8 cellular contexts compared by ENCODE assay signal in genomic region chrX:154020500-154021115, GRCh38. TPM values are rescaled to one million over a fixed set of nuclear protein-coding genes. Genes with fewer than 3 reads are reported as not detected.
DNase-seq lines count a peak whose midpoint lies in the region; ATAC-seq and TF ChIP-seq lines count a peak whose summit lies in the region.

No MANE protein-coding gene starts in this region.

- H3K4me3 ChIP-seq in right atrium auricular region, result peak overlapping the region; percentile 42 to 58
- peak overlapping the region; percentile 55 to 67 for H3K4me3 ChIP-seq in stomach smooth muscle (ENCODE audit: low read length in 2 of 2)

- peak overlapping the region; percentile 60 to 67 for H3K9ac ChIP-seq in stomach smooth muscle (ENCODE audit: low read length in 2 of 2)

- H3K36me3 ChIP-seq in right atrium auricular region (peaks cover 11% of the 10 kb centered on the region), stomach smooth muscle (ENCODE audit: control insufficient read depth in 2 of 2, insufficient read depth in 2 of 2, low read length in 2 of 2) (no peaks in the 10 kb centered on the region)

- peaks cover 11% of the 10 kb centered on the region for H3K36me3 Mint-ChIP-seq in activated CD8-positive, alpha-beta memory T cell treated with anti-CD3 and anti-CD28 coated beads, Interleukin-2, amount 10 ng/mL, durations not matched to agents 7 days and 5 days
- peaks cover 19% of the 10 kb centered on the region for H3K36me3 Mint-ChIP-seq in activated B cell treated with CpG ODN at 0.5 μM for 24 hours (ENCODE audit: low read depth)

- peak overlapping the region; percentile 93 for H3K27ac Mint-ChIP-seq in activated CD8-positive, alpha-beta memory T cell treated with anti-CD3 and anti-CD28 coated beads, Interleukin-2, amount 10 ng/mL, durations not matched to agents 7 days and 5 days
- H3K27ac Mint-ChIP-seq in activated B cell treated with CpG ODN at 0.5 μM for 24 hours, result peak overlapping the region; percentile 87

- no peaks in the 10 kb centered on the region for H3K9me3 Mint-ChIP-seq in activated CD8-positive, alpha-beta memory T cell treated with anti-CD3 and anti-CD28 coated beads, Interleukin-2, amount 10 ng/mL, durations not matched to agents 7 days and 5 days (ENCODE audit: low read depth)
- no peaks in the 10 kb centered on the region for H3K9me3 Mint-ChIP-seq in activated B cell treated with CpG ODN at 0.5 μM for 24 hours

- no peak for DNase-seq in activated CD8-positive, alpha-beta memory T cell treated with anti-CD3 and anti-CD28 coated beads, Interleukin-2, amount 10 ng/mL, durations not matched to agents 7 days and 5 days
- DNase-seq in activated CD8-positive, alpha-beta memory T cell treated with anti-CD3 and anti-CD28 coated beads, Interleukin-2, amount 50 U/mL, for 48 hours, result no peak
- DNase-seq in activated B cell treated with CpG ODN at 0.5 μM for 24 hours (no peak), right atrium auricular region (ENCODE audit: low spot score) (no peak), NCI-H774 (lab: John Stamatoyannopoulos, UW) (no peak)
- DNase-seq in effector CD8-positive, alpha-beta T cell (lab: John Stamatoyannopoulos, UW), result no peak

- POLR2A ChIA-PET in activated B cell treated with CpG ODN at 0.5 μM for 24 hours (lab: Charles Lee), result interaction anchor here (0.7 to 3.9 kb wide), 8 partner anchors 10 to 92 kb away, joined by 3 to 36 read pairs (median 4); partner anchors contain the start of genes HCFC1 and TMEM187

- no peak for TF ChIP-seq CTCF in activated B cell treated with CpG ODN at 0.5 μM for 24 hours (IDR thresholded peaks at IDR 0.05)
- no peak for TF ChIP-seq CTCF in right atrium auricular region (IDR thresholded peaks at IDR 0.05)

- H3K27ac ChIP-seq in right atrium auricular region, result peak overlapping the region; percentile 83 to 86
- peak overlapping the region; percentile 55 for H3K27ac ChIP-seq in stomach smooth muscle (ENCODE audit: low read length)

- H3K27me3 ChIP-seq in right atrium auricular region (no peaks in the 10 kb centered on the region), stomach smooth muscle (ENCODE audit: control insufficient read depth in 1 of 2, insufficient read depth in 2 of 2, low read length in 2 of 2) (peaks cover 0 to 7% of the 10 kb centered on the region in 2 donors)

- CTCF ChIA-PET in activated CD8-positive, alpha-beta memory T cell treated with anti-CD3 and anti-CD28 coated beads, Interleukin-2, amount 10 ng/mL, durations not matched to agents 7 days and 5 days (lab: Charles Lee), result interaction anchor here (0.9 to 2.2 kb wide), 3 partner anchors 7 to 122 kb away, joined by 3 to 10 read pairs (median 4); no protein-coding TSS in a partner anchor
- CTCF ChIA-PET in activated B cell treated with CpG ODN at 0.5 μM for 24 hours (lab: Charles Lee), result interaction anchor here (0.6 kb wide), 1 partner anchor 72 kb away, joined by 3 read pairs; no protein-coding TSS in a partner anchor

- peak overlapping the region; percentile 89 for H3K4me3 Mint-ChIP-seq in activated CD8-positive, alpha-beta memory T cell treated with anti-CD3 and anti-CD28 coated beads, Interleukin-2, amount 10 ng/mL, durations not matched to agents 7 days and 5 days
- H3K4me3 Mint-ChIP-seq in activated B cell treated with CpG ODN at 0.5 μM for 24 hours, result peak overlapping the region; percentile 86

- intact Hi-C loops in activated B cell treated with CpG ODN at 0.5 μM for 24 hours (cut with micrococcal nuclease), result loop anchor here (1.0 to 2.0 kb wide), 4 partner anchors 20 to 76 kb away; partner anchors contain the start of genes HCFC1 and MECP2

- H3K4me1 Mint-ChIP-seq in activated CD8-positive, alpha-beta memory T cell treated with anti-CD3 and anti-CD28 coated beads, Interleukin-2, amount 10 ng/mL, durations not matched to agents 7 days and 5 days, result peaks cover 24% of the 10 kb centered on the region
- H3K4me1 Mint-ChIP-seq in activated B cell treated with CpG ODN at 0.5 μM for 24 hours, result peaks cover 24% of the 10 kb centered on the region

- no peaks in the 10 kb centered on the region for H3K27me3 Mint-ChIP-seq in activated CD8-positive, alpha-beta memory T cell treated with anti-CD3 and anti-CD28 coated beads, Interleukin-2, amount 10 ng/mL, durations not matched to agents 7 days and 5 days
- no peaks in the 10 kb centered on the region for H3K27me3 Mint-ChIP-seq in activated B cell treated with CpG ODN at 0.5 μM for 24 hours

- H3K9me3 ChIP-seq in right atrium auricular region, result no peaks in the 10 kb centered on the region
- no peaks in the 10 kb centered on the region for H3K9me3 ChIP-seq in stomach smooth muscle (ENCODE audit: control insufficient read depth in 2 of 2, low read length in 2 of 2)

- H3K4me1 ChIP-seq in right atrium auricular region, result peaks cover 0 to 20% of the 10 kb centered on the region in 2 donors
- peaks cover 28% of the 10 kb centered on the region for H3K4me1 ChIP-seq in stomach smooth muscle (ENCODE audit: control insufficient read depth, insufficient read depth, low read length)

- ATAC-seq in activated CD8-positive, alpha-beta memory T cell treated with anti-CD3 and anti-CD28 coated beads, Interleukin-2, amount 10 ng/mL, durations not matched to agents 7 days and 5 days, result no peak
- no peak for ATAC-seq in activated B cell treated with CpG ODN at 0.5 μM for 24 hours (ENCODE audit: low read depth)
- ATAC-seq in GM19328 (IDR thresholded peaks at IDR 0.05; ENCODE audit: unreplicated experiment), result no peak

RNA-seq across cellular contexts. Expression of gene IRAK1, which starts 0.9 kb away (rescaled TPM):
- total RNA-seq in activated CD8-positive, alpha-beta memory T cell treated with anti-CD3 and anti-CD28 coated beads, Interleukin-2, amount 10 ng/mL, durations not matched to agents 7 days and 5 days, result 100 to 1,000 TPM; 127 to 148 TPM
- total RNA-seq in activated B cell treated with CpG ODN at 0.5 μM for 24 hours (134 and 146 TPM in 2 replicates), right atrium auricular region (10 to 100 TPM; 27.5 to 37.1 TPM)

RNA-seq across cellular contexts. Expression of gene TMEM187, which starts 48.1 kb away (rescaled TPM):
- total RNA-seq in activated CD8-positive, alpha-beta memory T cell treated with anti-CD3 and anti-CD28 coated beads, Interleukin-2, amount 10 ng/mL, durations not matched to agents 7 days and 5 days, result 10 to 100 TPM in 1 of 2 experiments, 1 to 10 TPM in 1; 8.6 to 10.7 TPM
- total RNA-seq in activated B cell treated with CpG ODN at 0.5 μM for 24 hours (2.0 and 2.9 TPM in 2 replicates), right atrium auricular region (1 to 10 TPM; 4.7 to 6.4 TPM)

RNA-seq across cellular contexts. Expression of gene HCFC1, which starts 49.0 kb away (rescaled TPM):
- total RNA-seq in activated CD8-positive, alpha-beta memory T cell treated with anti-CD3 and anti-CD28 coated beads, Interleukin-2, amount 10 ng/mL, durations not matched to agents 7 days and 5 days, result 100 to 1,000 TPM; 136 to 138 TPM
- total RNA-seq in activated B cell treated with CpG ODN at 0.5 μM for 24 hours (72.5 and 79.4 TPM in 2 replicates), right atrium auricular region (10 to 100 TPM; 40.8 to 54.7 TPM)
